Comparison of ENCODE assay signal across 8 cellular contexts in genomic region chr19:1449467-1450442, GRCh38.
DNase-seq lines count a peak whose midpoint lies in the region; ATAC-seq and TF ChIP-seq lines count a peak whose summit lies in the region.

APC2 (plus strand) TSS chr19:1450121; CDS start chr19:1453002, 2,881 bp downstream.

- DNase-seq in NCI-H1694 treated with DMSO at 0.1 percent for 48 hours (lab: John Stamatoyannopoulos, UW) (peak; percentile 34), NCI-H1694 (lab: John Stamatoyannopoulos, UW) (no peak), NCI-H2227 (lab: John Stamatoyannopoulos, UW; ENCODE audit: unreplicated experiment) (peak; percentile 93), coronary artery (ENCODE audit: low spot score) (no peak), retina (peak; percentile 94), HuH-7.5 (ENCODE audit: low spot score) (no peak)

- ATAC-seq in HG03469 (IDR thresholded peaks at IDR 0.05; ENCODE audit: unreplicated experiment) (no peak), HG03432 (IDR thresholded peaks at IDR 0.05; ENCODE audit: unreplicated experiment) (no peak)

- TF ChIP-seq CTCF in coronary artery (IDR thresholded peaks at IDR 0.05) = no peak

- peak within 1 kb of the TSS; percentile 38 for H3K4me3 ChIP-seq in coronary artery

- no peak within 1 kb of the TSS for H3K27ac ChIP-seq in coronary artery

Comparison
In these comparisons a context has a peak if more than half of its experiments do, and no peak if none do; other contexts are left out.
1. DNase-seq: peak in NCI-H1694 treated with DMSO at 0.1 percent for 48 hours (single experiment), NCI-H2227 (single experiment) and retina (single experiment); none in NCI-H1694 (single experiment), coronary artery (single experiment) and HuH-7.5 (single experiment).